10 cellular contexts compared by ENCODE assay signal in the genomic region with DNA sequence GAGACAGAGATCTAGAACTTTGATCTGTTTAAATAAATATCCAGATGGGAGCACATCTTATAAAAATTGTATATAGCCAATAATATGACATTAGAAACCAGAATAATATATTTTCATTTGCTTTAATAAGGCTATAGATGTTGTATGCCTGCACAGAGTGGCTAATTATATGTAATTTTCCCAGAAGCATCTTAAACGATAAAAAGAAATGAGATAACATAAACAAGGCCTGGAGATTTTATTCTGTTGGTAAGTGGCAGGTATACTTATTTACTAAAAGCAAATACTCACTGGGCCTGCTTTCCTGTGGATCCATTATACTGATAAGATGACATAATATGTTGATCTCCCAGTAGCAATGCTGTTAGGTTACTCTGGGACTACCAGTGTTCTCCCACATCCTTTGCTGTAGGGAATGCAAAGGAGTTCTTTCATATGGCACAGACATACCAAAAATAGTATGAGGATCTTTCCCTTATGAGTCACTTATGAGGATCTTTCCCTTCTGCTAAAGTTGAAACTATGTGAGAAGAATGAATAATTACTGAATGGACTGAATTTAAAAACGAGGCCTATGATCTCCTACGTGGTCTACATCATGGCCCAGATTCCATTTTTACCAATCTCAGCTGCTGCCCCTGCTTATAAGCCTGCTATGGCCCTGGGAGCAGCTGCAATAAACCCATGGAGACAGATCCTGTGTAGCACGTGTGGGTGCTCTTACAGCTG.
DNase-seq lines count a peak whose midpoint lies in the region; ATAC-seq and TF ChIP-seq lines count a peak whose summit lies in the region.
"Had no signal": no experiment of that assay in that cellular context is flagged by ENCODE, and none has a peak within 500 bp of the region (broad histone marks: within the 10 kb centered on the region; RNA-seq: fewer than 3 reads in every experiment).

No MANE protein-coding gene starts in this region.

- H3K18ac ChIP-seq in IMR-90 (ENCODE audit: low read depth, low read length), result peak overlapping the region; percentile 93; the same call in 1 of the 2 replicates

- no peaks in the 10 kb centered on the region for H3K9me3 ChIP-seq in IMR-90 (ENCODE audit: control insufficient read depth, insufficient read depth, low read length)
- H3K9me3 ChIP-seq: heart right ventricle had no signal

- H2AK5ac ChIP-seq in IMR-90 (ENCODE audit: low read depth, low read length), result peak overlapping the region; percentile 14; the same call in 1 of the 2 replicates

- intact Hi-C loops in IMR-90 (cut with micrococcal nuclease), result loop anchor here (5.0 kb wide), 1 partner anchor 193 kb away; the partner anchor contains the start of gene MACIR

- peak overlapping the region; percentile 8 to 78; a peak in 3 of 4 replicates for H4K8ac ChIP-seq in IMR-90 (ENCODE audit: low read depth in 2 of 2, low read length in 2 of 2)

- BruUV-seq in IMR-90 (replicated peaks; lab: Mats Ljungman, UMichigan), result no TSS peak

- H2BK5ac ChIP-seq in IMR-90 (ENCODE audit: low read depth, low read length, poor library complexity, severe bottlenecking), result peak overlapping the region; percentile 89

- TF ChIP-seq CTCF in AG04449 (IDR thresholded peaks at IDR 0.05; ENCODE audit: insufficient read depth, low read length, missing control alignments), result no peak
- TF ChIP-seq CTCF in IMR-90 (conservative IDR thresholded peaks at IDR 0.05; ENCODE audit: low read depth, low read length), result no peak
- no peak for TF ChIP-seq CTCF in astrocyte of the spinal cord (IDR thresholded peaks at IDR 0.05; ENCODE audit: low read depth, low read length)
- TF ChIP-seq CTCF in kidney epithelial cell (IDR thresholded peaks at IDR 0.05; ENCODE audit: insufficient read depth, low read length, poor library complexity, severe bottlenecking), result no peak

- no peaks in the 10 kb centered on the region for H4K20me1 ChIP-seq in IMR-90 (ENCODE audit: insufficient read depth, low read length)

- no peak overlapping the region for H3K9ac ChIP-seq in IMR-90 (ENCODE audit: low read depth, low read length)

- H2AK9ac ChIP-seq in IMR-90 (replicated peaks; ENCODE audit: low read depth, low read length, poor library complexity), result no peak overlapping the region

- H3K27me3 ChIP-seq in IMR-90 (ENCODE audit: control insufficient read depth, insufficient read depth, low read length), result no peaks in the 10 kb centered on the region
- H3K27me3 ChIP-seq in kidney epithelial cell (ENCODE audit: control insufficient read depth, insufficient read depth, low read length), result no peaks in the 10 kb centered on the region
- H3K27me3 ChIP-seq: heart right ventricle had no signal

- no peak for TF ChIP-seq RAD21 in IMR-90 (IDR thresholded peaks at IDR 0.05; ENCODE audit: low read length)

- peak overlapping the region; percentile 87 for H4K5ac ChIP-seq in IMR-90 (ENCODE audit: low read depth, low read length)

- 17% methylated on average over 1 of the region's 4 CpGs; no CpG with 5 or more reads in 1 of the 2 experiments for WGBS in IMR-90 (ENCODE audit: extremely low coverage in 2 of 2, insufficient read length in 1 of 2), 2 experiments

- no peaks in the 10 kb centered on the region for H3K79me1 ChIP-seq in IMR-90 (ENCODE audit: low read depth in 1 of 2, low read length in 2 of 2)

- H2AFZ ChIP-seq in IMR-90 (replicated peaks; ENCODE audit: low read length, poor library complexity), result peak overlapping the region; percentile 69

- H3K4ac ChIP-seq in IMR-90 (ENCODE audit: low read depth, low read length), result peak overlapping the region; percentile 83

- peak overlapping the region; percentile 78 for H2BK120ac ChIP-seq in IMR-90 (ENCODE audit: low read depth, low read length)

- no peaks in the 10 kb centered on the region for H3K36me3 ChIP-seq in IMR-90 (ENCODE audit: control insufficient read depth, insufficient read depth, low read length)
- no peaks in the 10 kb centered on the region for H3K36me3 ChIP-seq in kidney epithelial cell (ENCODE audit: control insufficient read depth, insufficient read depth, low read length)
- H3K36me3 ChIP-seq: heart right ventricle had no signal

- no peak for TF ChIP-seq POLR2A in IMR-90 (IDR thresholded peaks at IDR 0.05; ENCODE audit: low read depth, low read length)

- H4K91ac ChIP-seq in IMR-90 (ENCODE audit: insufficient read depth, low read depth, low read length), result peak overlapping the region; percentile 65

- peak overlapping the region; percentile 89 for H2BK20ac ChIP-seq in IMR-90 (ENCODE audit: low read depth, low read length)

- in situ Hi-C loops in IMR-90 (cut with MboI; ENCODE audit: low sequenced_read_pairs) (no loop called here), astrocyte of the spinal cord (cut with HindIII; ENCODE audit: low sequenced_read_pairs) (no loop called here)

- POLR2A ChIA-PET in AG04449 (lab: Yijun Ruan, JAX) (no interaction called here), IMR-90 (lab: Charles Lee; ENCODE audit: unreplicated experiment) (no interaction called here)

- DNase-seq in AG04449 (ENCODE audit: low read depth, low spot score) (peak; percentile 93), IMR-90 (peak; percentile 88), astrocyte of the spinal cord (ENCODE audit: low read depth, low spot score) (peak; percentile 84), kidney epithelial cell (ENCODE audit: low read depth) (peak; percentile 42), COR-L47 (lab: John Stamatoyannopoulos, UW) (no peak), NCI-H82 (lab: John Stamatoyannopoulos, UW) (no peak)
- DNase-seq in stimulated activated naive CD8-positive, alpha-beta T cell treated with anti-CD3 and anti-CD28 coated beads, Interleukin-15, Interleukin-2, amounts not matched to agents 100 U/mL and 50 U/mL, for 24 hours, result no peak
- DNase-seq: heart right ventricle had no signal

- peak overlapping the region; percentile 65 for H3K4me2 ChIP-seq in IMR-90 (ENCODE audit: low read depth, low read length)

- CTCF ChIA-PET in AG04449 (lab: Yijun Ruan, JAX), result interaction anchor here (1.8 kb wide), 1 partner anchor 11 kb away, joined by 4 read pairs; no protein-coding TSS in a partner anchor
- CTCF ChIA-PET in IMR-90 (lab: Yijun Ruan, JAX), result interaction anchor here (1.2 kb wide), 1 partner anchor 17 kb away, joined by 4 read pairs; no protein-coding TSS in a partner anchor

- H3K27ac ChIP-seq in IMR-90 (ENCODE audit: insufficient read depth, low read length), result peak overlapping the region; percentile 60
- H3K27ac ChIP-seq: heart right ventricle, skin epidermis had no signal

- H3K14ac ChIP-seq in IMR-90 (replicated peaks; ENCODE audit: low read depth, low read length), result peak overlapping the region; percentile 45

- H3K23ac ChIP-seq in IMR-90 (ENCODE audit: low read depth, low read length), result peak overlapping the region; percentile 61; the same call in 1 of the 2 replicates

- H3K4me3 ChIP-seq in AG04449 (ENCODE audit: low read depth, low read length) (no peak overlapping the region), IMR-90 (ENCODE audit: insufficient read depth, low read depth, low read length) (no peak overlapping the region), astrocyte of the spinal cord (ENCODE audit: low read depth, low read length) (no peak overlapping the region), kidney epithelial cell (ENCODE audit: low read depth, low read length) (no peak overlapping the region)
- H3K4me3 ChIP-seq: heart right ventricle, skin epidermis had no signal

- ATAC-seq in IMR-90 (ENCODE audit: low read depth) (peak; percentile 95), GM19397 (IDR thresholded peaks at IDR 0.05; ENCODE audit: unreplicated experiment) (no peak)
- no peak for ATAC-seq in stimulated activated naive CD8-positive, alpha-beta T cell treated with anti-CD3 and anti-CD28 coated beads, Interleukin-15, Interleukin-2, amounts not matched to agents 100 U/mL and 50 U/mL, for 24 hours
- ATAC-seq: heart right ventricle had no signal

- dilution Hi-C loops in IMR-90 (cut with HindIII; ENCODE audit: low sequenced_read_pairs, unreplicated experiment), result no loop called here

- H3K56ac ChIP-seq in IMR-90 (ENCODE audit: extremely low read depth, insufficient read depth, low read length), result peak overlapping the region; percentile 16; the same call in 1 of the 2 replicates

- peak overlapping the region; percentile 27; the same call in 1 of the 3 replicates for H2BK15ac ChIP-seq in IMR-90 (ENCODE audit: low read depth, low read length)

- peaks cover 5% of the 10 kb centered on the region for H3K9me1 ChIP-seq in IMR-90 (ENCODE audit: insufficient read depth, low read length)

- H3K4me1 ChIP-seq in IMR-90 (ENCODE audit: control insufficient read depth, insufficient read depth, low read length), result peaks cover 10% of the 10 kb centered on the region

TF ChIP-seq in IMR-90, 13 proteins besides CTCF, POLR2A, EP300 and RAD21:
- TF ChIP-seq MXI1 (IDR thresholded peaks at IDR 0.05; ENCODE audit: borderline replicate concordance, low read depth, low read length) (no peak), FOS (IDR thresholded peaks at IDR 0.05; ENCODE audit: low read depth, low read length) (0 out of 2 replicates have a peak, but pooled peaks have one; percentile 5), USF2 (IDR thresholded peaks at IDR 0.05; ENCODE audit: low read depth, low read length) (no peak), SMC3 (IDR thresholded peaks at IDR 0.05; ENCODE audit: low read depth, low read length) (no peak), MAFK (IDR thresholded peaks at IDR 0.05; ENCODE audit: low read depth, low read length) (no peak)

Comparison
In these comparisons a context has a peak if more than half of its experiments do, and no peak if none do; other contexts are left out.
1. DNase-seq: peak in AG04449 (single experiment), IMR-90 (single experiment), astrocyte of the spinal cord (single experiment) and kidney epithelial cell (single experiment); none in stimulated activated naive CD8-positive, alpha-beta T cell treated with anti-CD3 and anti-CD28 coated beads, Interleukin-15, Interleukin-2, amounts not matched to agents 100 U/mL and 50 U/mL, for 24 hours (single experiment), COR-L47 (single experiment) and NCI-H82 (single experiment).